1 cellular context compared by ENCODE assay signal in genomic region chr17:7396147-7396546, GRCh38.
A peak's percentile ranks its signal among the peaks of the same experiment; 100 is the strongest.
TF ChIP-seq lines count a peak whose summit lies in the region.

No MANE protein-coding gene starts in this region.

TF ChIP-seq in HEK293, 187 proteins besides CTCF, POLR2A, EP300 and RAD21:
- TF ChIP-seq ZNF473 (tag by site-specific recombination; IDR thresholded peaks at IDR 0.05) (no peak), BCL11A (tag by site-specific recombination; IDR thresholded peaks at IDR 0.05; ENCODE audit: low read depth) (0 out of 2 replicates have a peak, but pooled peaks have one; percentile 13), ZNF10 (tag by site-specific recombination; IDR thresholded peaks at IDR 0.05) (no peak), ZNF571 (tag by site-specific recombination; IDR thresholded peaks at IDR 0.05) (no peak), TRIM28 (IDR thresholded peaks at IDR 0.05; ENCODE audit: borderline replicate concordance, low read length) (no peak), ZNF521 (tag by site-specific recombination; IDR thresholded peaks at IDR 0.05) (no peak), ZNF623 (tag by site-specific recombination; IDR thresholded peaks at IDR 0.05) (peak; percentile 42; the same call in 1 of the 2 replicates), SP2 (tag by site-specific recombination; IDR thresholded peaks at IDR 0.05) (no peak), ZNF133 (tag by site-specific recombination; IDR thresholded peaks at IDR 0.05) (no peak), ZNF561 (tag by site-specific recombination; IDR thresholded peaks at IDR 0.05; ENCODE audit: borderline replicate concordance) (no peak), ZNF174 (tag by site-specific recombination; IDR thresholded peaks at IDR 0.05) (no peak), GFI1B (tag by site-specific recombination; IDR thresholded peaks at IDR 0.05) (no peak)
- TF ChIP-seq, protein P1, sequence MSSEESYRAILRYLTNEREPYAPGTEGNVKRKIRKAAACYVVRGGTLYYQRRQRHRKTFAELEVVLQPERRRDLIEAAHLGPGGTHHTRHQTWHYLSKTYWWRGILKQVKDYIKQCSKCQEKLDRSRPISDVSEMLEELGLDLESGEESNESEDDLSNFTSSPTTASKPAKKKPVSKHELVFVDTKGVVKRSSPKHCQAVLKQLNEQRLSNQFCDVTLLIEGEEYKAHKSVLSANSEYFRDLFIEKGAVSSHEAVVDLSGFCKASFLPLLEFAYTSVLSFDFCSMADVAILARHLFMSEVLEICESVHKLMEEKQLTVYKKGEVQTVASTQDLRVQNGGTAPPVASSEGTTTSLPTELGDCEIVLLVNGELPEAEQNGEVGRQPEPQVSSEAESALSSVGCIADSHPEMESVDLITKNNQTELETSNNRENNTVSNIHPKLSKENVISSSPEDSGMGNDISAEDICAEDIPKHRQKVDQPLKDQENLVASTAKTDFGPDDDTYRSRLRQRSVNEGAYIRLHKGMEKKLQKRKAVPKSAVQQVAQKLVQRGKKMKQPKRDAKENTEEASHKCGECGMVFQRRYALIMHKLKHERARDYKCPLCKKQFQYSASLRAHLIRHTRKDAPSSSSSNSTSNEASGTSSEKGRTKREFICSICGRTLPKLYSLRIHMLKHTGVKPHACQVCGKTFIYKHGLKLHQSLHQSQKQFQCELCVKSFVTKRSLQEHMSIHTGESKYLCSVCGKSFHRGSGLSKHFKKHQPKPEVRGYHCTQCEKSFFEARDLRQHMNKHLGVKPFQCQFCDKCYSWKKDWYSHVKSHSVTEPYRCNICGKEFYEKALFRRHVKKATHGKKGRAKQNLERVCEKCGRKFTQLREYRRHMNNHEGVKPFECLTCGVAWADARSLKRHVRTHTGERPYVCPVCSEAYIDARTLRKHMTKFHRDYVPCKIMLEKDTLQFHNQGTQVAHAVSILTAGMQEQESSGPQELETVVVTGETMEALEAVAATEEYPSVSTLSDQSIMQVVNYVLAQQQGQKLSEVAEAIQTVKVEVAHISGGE (tag by site-specific recombination; conservative IDR thresholded peaks at IDR 0.05; ENCODE audit: low read depth), result no peak
